Comparison of ENCODE assay signal across 1 cellular context in the genomic region with DNA sequence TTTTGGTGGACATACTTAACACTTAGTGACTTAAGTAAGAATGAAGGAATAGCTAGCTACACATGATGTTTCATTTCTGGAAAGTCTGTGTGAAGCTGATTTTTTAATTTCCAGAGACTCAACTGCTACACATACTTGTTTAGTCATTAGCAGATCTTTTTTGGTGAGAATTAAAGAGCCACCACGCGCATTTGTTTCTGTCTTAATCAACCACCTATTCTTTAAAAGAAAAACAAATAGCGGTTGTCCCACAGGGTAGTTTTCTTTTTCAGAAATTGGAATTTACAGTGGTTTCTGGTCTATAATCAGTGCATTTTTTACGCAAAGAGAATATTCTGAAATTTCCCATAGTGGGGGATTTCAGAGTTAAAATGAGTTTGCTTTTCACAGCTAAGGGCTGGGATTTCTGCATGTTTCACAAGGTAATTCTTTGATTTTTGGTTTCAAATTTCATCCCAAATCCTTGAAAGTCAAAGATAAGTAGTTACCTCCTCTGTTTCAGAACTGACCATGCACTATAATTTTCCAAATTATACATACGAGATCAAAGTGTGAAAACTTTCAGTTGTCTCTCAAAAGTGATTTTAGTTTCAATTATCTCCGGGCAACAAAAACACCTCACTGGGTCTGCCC.
TF ChIP-seq lines count a peak whose summit lies in the region.

No MANE protein-coding gene starts in this region.

TF ChIP-seq in GM12878, 131 proteins besides CTCF, POLR2A, EP300 and RAD21 (continued from another document):
- TF ChIP-seq, protein P1, sequence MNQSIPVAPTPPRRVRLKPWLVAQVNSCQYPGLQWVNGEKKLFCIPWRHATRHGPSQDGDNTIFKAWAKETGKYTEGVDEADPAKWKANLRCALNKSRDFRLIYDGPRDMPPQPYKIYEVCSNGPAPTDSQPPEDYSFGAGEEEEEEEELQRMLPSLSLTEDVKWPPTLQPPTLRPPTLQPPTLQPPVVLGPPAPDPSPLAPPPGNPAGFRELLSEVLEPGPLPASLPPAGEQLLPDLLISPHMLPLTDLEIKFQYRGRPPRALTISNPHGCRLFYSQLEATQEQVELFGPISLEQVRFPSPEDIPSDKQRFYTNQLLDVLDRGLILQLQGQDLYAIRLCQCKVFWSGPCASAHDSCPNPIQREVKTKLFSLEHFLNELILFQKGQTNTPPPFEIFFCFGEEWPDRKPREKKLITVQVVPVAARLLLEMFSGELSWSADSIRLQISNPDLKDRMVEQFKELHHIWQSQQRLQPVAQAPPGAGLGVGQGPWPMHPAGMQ (IDR thresholded peaks at IDR 0.05; ENCODE audit: borderline replicate concordance) = no peak
- TF ChIP-seq, protein P2, sequence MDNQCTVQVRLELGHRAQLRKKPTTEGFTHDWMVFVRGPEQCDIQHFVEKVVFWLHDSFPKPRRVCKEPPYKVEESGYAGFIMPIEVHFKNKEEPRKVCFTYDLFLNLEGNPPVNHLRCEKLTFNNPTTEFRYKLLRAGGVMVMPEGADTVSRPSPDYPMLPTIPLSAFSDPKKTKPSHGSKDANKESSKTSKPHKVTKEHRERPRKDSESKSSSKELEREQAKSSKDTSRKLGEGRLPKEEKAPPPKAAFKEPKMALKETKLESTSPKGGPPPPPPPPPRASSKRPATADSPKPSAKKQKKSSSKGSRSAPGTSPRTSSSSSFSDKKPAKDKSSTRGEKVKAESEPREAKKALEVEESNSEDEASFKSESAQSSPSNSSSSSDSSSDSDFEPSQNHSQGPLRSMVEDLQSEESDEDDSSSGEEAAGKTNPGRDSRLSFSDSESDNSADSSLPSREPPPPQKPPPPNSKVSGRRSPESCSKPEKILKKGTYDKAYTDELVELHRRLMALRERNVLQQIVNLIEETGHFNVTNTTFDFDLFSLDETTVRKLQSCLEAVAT (IDR thresholded peaks at IDR 0.05) = peak; percentile 37; the same call in 1 of the 2 replicates
- TF ChIP-seq ATF2 (IDR thresholded peaks at IDR 0.05; ENCODE audit: low read length) (peak; percentile 88), ZNF24 (IDR thresholded peaks at IDR 0.05) (peak; percentile 73), CBX5 (IDR thresholded peaks at IDR 0.05; ENCODE audit: low read depth) (no peak), BACH1 (IDR thresholded peaks at IDR 0.05; ENCODE audit: borderline replicate concordance) (no peak), ZNF217 (IDR thresholded peaks at IDR 0.05) (peak; percentile 96), CREB1 (IDR thresholded peaks at IDR 0.05; ENCODE audit: low read depth) (peak; percentile 20; the same call in 1 of the 2 replicates), MTA2 (IDR thresholded peaks at IDR 0.05; ENCODE audit: low read depth) (peak; percentile 96), ATF7 (IDR thresholded peaks at IDR 0.05; ENCODE audit: low read depth) (peak; percentile 49; the same call in 1 of the 2 replicates), MEF2B (IDR thresholded peaks at IDR 0.05; ENCODE audit: partially characterized antibody, poor library complexity, severe bottlenecking) (peak; percentile 79), BHLHE40 (IDR thresholded peaks at IDR 0.05; ENCODE audit: borderline replicate concordance in 1 of 2, low read depth in 2 of 2, low read length in 1 of 2) (peak; percentile 29 to 43; a peak in 1 of 4 replicates), IKZF2 (IDR thresholded peaks at IDR 0.05) (peak; percentile 84 to 85), ZBED1 (IDR thresholded peaks at IDR 0.05; ENCODE audit: borderline replicate concordance) (0 out of 2 replicates have a peak, but pooled peaks have one; percentile 25), GATAD2B (conservative IDR thresholded peaks at IDR 0.05; ENCODE audit: low read depth) (peak; percentile 55; the same call in 1 of the 2 replicates), STAT3 (IDR thresholded peaks at IDR 0.05; ENCODE audit: low read depth, low read length) (no peak), IRF4 (IDR thresholded peaks at IDR 0.05; ENCODE audit: low read depth, low read length) (peak; percentile 39; the same call in 1 of the 2 replicates), NFIC (IDR thresholded peaks at IDR 0.05; ENCODE audit: low read depth, low read length) (peak; percentile 86), CREM (IDR thresholded peaks at IDR 0.05; ENCODE audit: low read depth) (0 out of 2 replicates have a peak, but pooled peaks have one; percentile 11), TBL1XR1 (IDR thresholded peaks at IDR 0.05; ENCODE audit: low read depth, low read length) (0 out of 2 replicates have a peak, but pooled peaks have one; percentile 62), SMAD1 (IDR thresholded peaks at IDR 0.05; ENCODE audit: low read depth, partially characterized antibody) (peak; percentile 68), HDAC2 (IDR thresholded peaks at IDR 0.05) (no peak), RUNX3 (IDR thresholded peaks at IDR 0.05; ENCODE audit: low read length) (peak; percentile 80), ZNF384 (IDR thresholded peaks at IDR 0.05; ENCODE audit: borderline replicate concordance, low read depth, low read length) (0 out of 2 replicates have a peak, but pooled peaks have one; percentile 6), IKZF1 (conservative IDR thresholded peaks at IDR 0.05) (peak; percentile 83), DPF2 (IDR thresholded peaks at IDR 0.05) (peak; percentile 54), NR2C1 (IDR thresholded peaks at IDR 0.05) (no peak), NBN (IDR thresholded peaks at IDR 0.05) (peak; percentile 54; the same call in 1 of the 2 replicates), RELB (IDR thresholded peaks at IDR 0.05; ENCODE audit: low read depth) (peak; percentile 93), FOXM1 (IDR thresholded peaks at IDR 0.05; ENCODE audit: low read depth, low read length) (peak; percentile 89), MEF2A (IDR thresholded peaks at IDR 0.05; ENCODE audit: insufficient read depth, low read depth, low read length) (0 out of 2 replicates have a peak, but pooled peaks have one; percentile 35), RCOR1 (conservative IDR thresholded peaks at IDR 0.05; ENCODE audit: low read depth, low read length) (no peak), BRCA1 (IDR thresholded peaks at IDR 0.05; ENCODE audit: low read depth, low read length) (no peak), GABPA (IDR thresholded peaks at IDR 0.05; ENCODE audit: low read depth) (0 out of 2 replicates have a peak, but pooled peaks have one; percentile 37), SKIL (IDR thresholded peaks at IDR 0.05; ENCODE audit: low read depth, poor library complexity, severe bottlenecking) (peak; percentile 81)
- TF ChIP-seq, protein P3, sequence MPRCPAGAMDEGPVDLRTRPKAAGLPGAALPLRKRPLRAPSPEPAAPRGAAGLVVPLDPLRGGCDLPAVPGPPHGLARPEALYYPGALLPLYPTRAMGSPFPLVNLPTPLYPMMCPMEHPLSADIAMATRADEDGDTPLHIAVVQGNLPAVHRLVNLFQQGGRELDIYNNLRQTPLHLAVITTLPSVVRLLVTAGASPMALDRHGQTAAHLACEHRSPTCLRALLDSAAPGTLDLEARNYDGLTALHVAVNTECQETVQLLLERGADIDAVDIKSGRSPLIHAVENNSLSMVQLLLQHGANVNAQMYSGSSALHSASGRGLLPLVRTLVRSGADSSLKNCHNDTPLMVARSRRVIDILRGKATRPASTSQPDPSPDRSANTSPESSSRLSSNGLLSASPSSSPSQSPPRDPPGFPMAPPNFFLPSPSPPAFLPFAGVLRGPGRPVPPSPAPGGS (IDR thresholded peaks at IDR 0.05; ENCODE audit: borderline replicate concordance, insufficient read depth, low read depth, low read length, poor library complexity, severe bottlenecking) = peak; percentile 89
- TF ChIP-seq, protein P4, sequence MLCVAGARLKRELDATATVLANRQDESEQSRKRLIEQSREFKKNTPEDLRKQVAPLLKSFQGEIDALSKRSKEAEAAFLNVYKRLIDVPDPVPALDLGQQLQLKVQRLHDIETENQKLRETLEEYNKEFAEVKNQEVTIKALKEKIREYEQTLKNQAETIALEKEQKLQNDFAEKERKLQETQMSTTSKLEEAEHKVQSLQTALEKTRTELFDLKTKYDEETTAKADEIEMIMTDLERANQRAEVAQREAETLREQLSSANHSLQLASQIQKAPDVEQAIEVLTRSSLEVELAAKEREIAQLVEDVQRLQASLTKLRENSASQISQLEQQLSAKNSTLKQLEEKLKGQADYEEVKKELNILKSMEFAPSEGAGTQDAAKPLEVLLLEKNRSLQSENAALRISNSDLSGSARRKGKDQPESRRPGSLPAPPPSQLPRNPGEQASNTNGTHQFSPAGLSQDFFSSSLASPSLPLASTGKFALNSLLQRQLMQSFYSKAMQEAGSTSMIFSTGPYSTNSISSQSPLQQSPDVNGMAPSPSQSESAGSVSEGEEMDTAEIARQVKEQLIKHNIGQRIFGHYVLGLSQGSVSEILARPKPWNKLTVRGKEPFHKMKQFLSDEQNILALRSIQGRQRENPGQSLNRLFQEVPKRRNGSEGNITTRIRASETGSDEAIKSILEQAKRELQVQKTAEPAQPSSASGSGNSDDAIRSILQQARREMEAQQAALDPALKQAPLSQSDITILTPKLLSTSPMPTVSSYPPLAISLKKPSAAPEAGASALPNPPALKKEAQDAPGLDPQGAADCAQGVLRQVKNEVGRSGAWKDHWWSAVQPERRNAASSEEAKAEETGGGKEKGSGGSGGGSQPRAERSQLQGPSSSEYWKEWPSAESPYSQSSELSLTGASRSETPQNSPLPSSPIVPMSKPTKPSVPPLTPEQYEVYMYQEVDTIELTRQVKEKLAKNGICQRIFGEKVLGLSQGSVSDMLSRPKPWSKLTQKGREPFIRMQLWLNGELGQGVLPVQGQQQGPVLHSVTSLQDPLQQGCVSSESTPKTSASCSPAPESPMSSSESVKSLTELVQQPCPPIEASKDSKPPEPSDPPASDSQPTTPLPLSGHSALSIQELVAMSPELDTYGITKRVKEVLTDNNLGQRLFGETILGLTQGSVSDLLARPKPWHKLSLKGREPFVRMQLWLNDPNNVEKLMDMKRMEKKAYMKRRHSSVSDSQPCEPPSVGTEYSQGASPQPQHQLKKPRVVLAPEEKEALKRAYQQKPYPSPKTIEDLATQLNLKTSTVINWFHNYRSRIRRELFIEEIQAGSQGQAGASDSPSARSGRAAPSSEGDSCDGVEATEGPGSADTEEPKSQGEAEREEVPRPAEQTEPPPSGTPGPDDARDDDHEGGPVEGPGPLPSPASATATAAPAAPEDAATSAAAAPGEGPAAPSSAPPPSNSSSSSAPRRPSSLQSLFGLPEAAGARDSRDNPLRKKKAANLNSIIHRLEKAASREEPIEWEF (IDR thresholded peaks at IDR 0.05; ENCODE audit: insufficient replicate concordance, low read depth, low read length) = peak; percentile 81
